In genomic region chr19:49958596-49958995, GRCh38 we compare ENCODE assay signal across 12 cellular contexts. TPM values are rescaled to one million over a fixed set of nuclear protein-coding genes. Genes with fewer than 3 reads are reported as not detected.
DNase-seq lines count a peak whose midpoint lies in the region; ATAC-seq and TF ChIP-seq lines count a peak whose summit lies in the region.
"Not testable (repeated sequence)": the region's sequence is repeated elsewhere in the genome, so short reads cannot be mapped to it uniquely, and the experiment has no call there.
"Had no signal": no experiment of that assay in that cellular context is flagged by ENCODE, and none has a peak within 500 bp of the region (broad histone marks: within the 10 kb centered on the region; RNA-seq: fewer than 3 reads in every experiment).

No MANE protein-coding gene starts in this region.

- H3K4me3 ChIP-seq in H7 (ENCODE audit: insufficient read depth, low read depth, low read length); lower lobe of right lung: not testable (repeated sequence)
- H3K4me3 ChIP-seq in ovary: peak overlapping the region; percentile 8

- not testable (repeated sequence) for H3K9me3 Mint-ChIP-seq in chondrocyte (ENCODE audit: low read depth); stimulated activated effector memory CD8-positive, alpha-beta T cell treated with anti-CD3 and anti-CD28 coated beads, Interleukin-12 subunit alpha, Interleukin-12 subunit beta, amount 100 ng/mL, for 72 hours

- intact Hi-C loops in lower lobe of right lung (cut with DNase I); ovary (cut with DNase I): not testable (repeated sequence)

- H3K4me1 Mint-ChIP-seq in chondrocyte (ENCODE audit: low read depth); stimulated activated effector memory CD8-positive, alpha-beta T cell treated with anti-CD3 and anti-CD28 coated beads, Interleukin-12 subunit alpha, Interleukin-12 subunit beta, amount 100 ng/mL, for 72 hours: not testable (repeated sequence)

- peaks cover 28% of the 10 kb centered on the region for H3K4me1 ChIP-seq in lower lobe of right lung
- H3K4me1 ChIP-seq in ovary (ENCODE audit: insufficient read depth): not testable (repeated sequence)

- peak; percentile 32 for DNase-seq in H7
- DNase-seq in chondrocyte (ENCODE audit: low spot score): peak; percentile 78
- peak; percentile 4 for DNase-seq in iPS-NIHi7 (ENCODE audit: extremely low spot score)
- DNase-seq in lower lobe of right lung: peak; percentile 34
- DNase-seq in ovary; stimulated activated effector memory CD8-positive, alpha-beta T cell treated with anti-CD3 and anti-CD28 coated beads, Interleukin-12 subunit alpha, Interleukin-12 subunit beta, amount 100 ng/mL, for 72 hours (ENCODE audit: low spot score in 2 of 2): not testable (repeated sequence)

- peaks cover 18% of the 10 kb centered on the region for H3K27me3 Mint-ChIP-seq in chondrocyte (ENCODE audit: low read depth)

- H3K36me3 ChIP-seq in H7 (replicated peaks; ENCODE audit: control insufficient read depth, insufficient read depth, low read length); lower lobe of right lung; ovary: not testable (repeated sequence)

- H3K27me3 ChIP-seq in H7 (ENCODE audit: control insufficient read depth, insufficient read depth, low read length); lower lobe of right lung (ENCODE audit: low read depth); ovary: not testable (repeated sequence)

- not testable (repeated sequence) for ATAC-seq in lower lobe of right lung
- peak; percentile 11 for ATAC-seq in stimulated activated effector memory CD8-positive, alpha-beta T cell treated with anti-CD3 and anti-CD28 coated beads, Interleukin-12 subunit alpha, Interleukin-12 subunit beta, amount 100 ng/mL, for 72 hours

- H3K4me3 Mint-ChIP-seq in chondrocyte (ENCODE audit: unreplicated experiment); stimulated activated effector memory CD8-positive, alpha-beta T cell treated with anti-CD3 and anti-CD28 coated beads, Interleukin-12 subunit alpha, Interleukin-12 subunit beta, amount 100 ng/mL, for 72 hours: not testable (repeated sequence)

- WGBS in ovary, 3 donors: 25 to 29% (median 27%) methylated on average over 13 of the region's 13 CpGs

- TF ChIP-seq POLR2A in ovary (IDR thresholded peaks at IDR 0.05): not testable (repeated sequence)

- not testable (repeated sequence) for TF ChIP-seq EP300 in ovary (IDR thresholded peaks at IDR 0.05)

- H3K27ac Mint-ChIP-seq in chondrocyte (ENCODE audit: unreplicated experiment); stimulated activated effector memory CD8-positive, alpha-beta T cell treated with anti-CD3 and anti-CD28 coated beads, Interleukin-12 subunit alpha, Interleukin-12 subunit beta, amount 100 ng/mL, for 72 hours: not testable (repeated sequence)

- H3K27ac ChIP-seq in lower lobe of right lung: not testable (repeated sequence)
- H3K27ac ChIP-seq in ovary: peak overlapping the region; percentile 22 to 86

- not testable (repeated sequence) for TF ChIP-seq CTCF in chondrocyte (IDR thresholded peaks at IDR 0.05); lower lobe of right lung (IDR thresholded peaks at IDR 0.05); ovary (IDR thresholded peaks at IDR 0.05)

- H3K36me3 Mint-ChIP-seq in chondrocyte (ENCODE audit: low read depth); stimulated activated effector memory CD8-positive, alpha-beta T cell treated with anti-CD3 and anti-CD28 coated beads, Interleukin-12 subunit alpha, Interleukin-12 subunit beta, amount 100 ng/mL, for 72 hours: not testable (repeated sequence)

- not testable (repeated sequence) for H3K9me3 ChIP-seq in lower lobe of right lung, ovary

RNA-seq across cellular contexts. Expression of gene SIGLEC11, which starts 2.4 kb away (rescaled TPM):
- not detected in 2 replicates for total RNA-seq in H7 (2014; rRNA removed; shearing (Covaris generic))
- total RNA-seq in chondrocyte (not detected in 3 replicates), lower lobe of right lung (7.7 TPM), ovary (100 to 1,000 TPM in 1 of 7 donors, 10 to 100 TPM in 6; 44.0 to 117 (median 77.6) TPM)
- polyA plus RNA-seq in ovary: 100 to 1,000 TPM in 1 of 2 donors, 10 to 100 TPM in 1; 43.3 to 113 TPM
- total RNA-seq: CD8-positive, alpha-beta memory T cell; GM12878; GM23248; H4; HFFc6 had no signal
- polyA plus RNA-seq: A549; CD8-positive, alpha-beta memory T cell; GM12878; GM23248 had no signal

RNA-seq across cellular contexts. Expression of gene NUP62, which starts 29.3 kb away (rescaled TPM):
- 104 and 109 TPM in 2 replicates for total RNA-seq in H7 (2014; rRNA removed; shearing (Covaris generic))
- 41.0 to 50.5 TPM (median 44.7 TPM) in 3 replicates for total RNA-seq in chondrocyte
- 36.5 TPM for total RNA-seq in lower lobe of right lung
- total RNA-seq in ovary: 10 to 100 TPM; 18.7 to 47.7 (median 38.5) TPM
- polyA plus RNA-seq in ovary: 10 to 100 TPM; 19.0 to 27.3 TPM

RNA-seq across cellular contexts. Expression of gene ATF5, which starts 29.6 kb away (rescaled TPM):
- total RNA-seq in H7 (2014; rRNA removed; shearing (Covaris generic)): 10.7 and 15.0 TPM in 2 replicates
- total RNA-seq in chondrocyte (16.7 to 53.4 TPM (median 53.3 TPM) in 3 replicates), lower lobe of right lung (13.8 TPM), ovary (10 to 100 TPM in 5 of 7 donors, 1 to 10 TPM in 2; 4.3 to 23.5 (median 16.0) TPM)
- polyA plus RNA-seq in ovary: 10 to 100 TPM; 17.3 to 20.1 TPM
